ENCODE assay signal across 16 cellular contexts in genomic region chr15:22873841-22874240, GRCh38. TPM values are rescaled to one million over a fixed set of nuclear protein-coding genes. Genes with fewer than 3 reads are reported as not detected.
DNase-seq lines count a peak whose midpoint lies in the region; ATAC-seq and TF ChIP-seq lines count a peak whose summit lies in the region.
"Had no signal": no experiment of that assay in that cellular context is flagged by ENCODE, and none has a peak within 500 bp of the region (broad histone marks: within the 10 kb centered on the region; RNA-seq: fewer than 3 reads in every experiment).

No MANE protein-coding gene starts in this region.

- no peak overlapping the region for H4K5ac ChIP-seq in H9 (ENCODE audit: insufficient read length, low read depth, low read length)

- H2AK5ac ChIP-seq in H9 (ENCODE audit: insufficient read length, low read length) (no peak overlapping the region), mesenchymal stem cell (ENCODE audit: low read length, severe bottlenecking) (no peak overlapping the region)

- no peak overlapping the region for H4K91ac ChIP-seq in H9 (ENCODE audit: insufficient read length, low read depth, low read length)
- H4K91ac ChIP-seq in mesenchymal stem cell (ENCODE audit: low read length), result no peak overlapping the region

- no peaks in the 10 kb centered on the region for H3K23me2 ChIP-seq in H9 (ENCODE audit: insufficient read length, low read depth, low read length, poor library complexity, severe bottlenecking)

- no peak overlapping the region for H2BK20ac ChIP-seq in H9 (ENCODE audit: low read depth, low read length, poor library complexity, severe bottlenecking)

- H3K4me1 Mint-ChIP-seq in H9 (peaks cover 15 to 17% of the 10 kb centered on the region in 2 experiments), WTC11 (peaks cover 18% of the 10 kb centered on the region)

- H3K4me1 ChIP-seq in H9 (ENCODE audit: insufficient read depth, low read length) (peaks cover 3% of the 10 kb centered on the region; the same call in 1 of the 2 replicates), mesenchymal stem cell (ENCODE audit: control insufficient read depth, insufficient read depth, low read depth, low read length) (peaks cover 14% of the 10 kb centered on the region), uterus (no peaks in the 10 kb centered on the region)

- H3K79me1 ChIP-seq in H9 (ENCODE audit: insufficient read depth, low read depth, low read length, poor library complexity, severe bottlenecking) (no peaks in the 10 kb centered on the region), mesenchymal stem cell (replicated peaks; ENCODE audit: low read length, poor library complexity, severe bottlenecking) (peaks cover 44% of the 10 kb centered on the region)

- H2BK15ac ChIP-seq in H9 (ENCODE audit: low read depth, low read length) (no peak overlapping the region), mesenchymal stem cell (ENCODE audit: low read depth, poor library complexity, severe bottlenecking) (no peak overlapping the region)

- H2BK120ac ChIP-seq in H9 (ENCODE audit: low read depth, low read length, poor library complexity, severe bottlenecking) (no peak overlapping the region), mesenchymal stem cell (ENCODE audit: low read depth, low read length) (no peak overlapping the region)

- H3K9me3 Mint-ChIP-seq in H9, result peaks cover 0 to 6% of the 10 kb centered on the region in 2 experiments; a peak in 4 of 5 replicates
- peaks cover 8% of the 10 kb centered on the region for H3K9me3 Mint-ChIP-seq in WTC11
- H3K9me3 Mint-ChIP-seq: CD8-positive, alpha-beta T cell had no signal

- H4K20me1 ChIP-seq in H9 (ENCODE audit: control insufficient read depth, insufficient read depth, insufficient read length), result no peaks in the 10 kb centered on the region

- no peak for ATAC-seq in WTC11
- ATAC-seq: CD8-positive, alpha-beta T cell; HCT116 had no signal

- DNase-seq in H9, result no peak
- DNase-seq in WTC11 (ENCODE audit: low spot score), result no peak
- no peak for DNase-seq in mesenchymal stem cell
- DNase-seq in uterus, result no peak
- no peak for DNase-seq in NCI-H187 (lab: John Stamatoyannopoulos, UW)
- no peak for DNase-seq in NCI-H524 (lab: John Stamatoyannopoulos, UW)
- DNase-seq in middle frontal gyrus (ENCODE audit: extremely low spot score, low spot score), result no peak
- DNase-seq: C1 segment of cervical spinal cord; CD8-positive, alpha-beta T cell; Kasumi-1; NCI-H1694; NCI-H2081 treated with DMSO at 0.1 percent for 48 hours; NCI-H2171 treated with DMSO at 0.1 percent for 48 hours; NCI-H526 had no signal

- H3K36me3 ChIP-seq in mesenchymal stem cell (ENCODE audit: control insufficient read depth in 1 of 2, insufficient read depth in 2 of 2, low read depth in 1 of 2, low read length in 2 of 2) (peaks cover 57 to 96% of the 10 kb centered on the region in 2 experiments), uterus (no peaks in the 10 kb centered on the region)

- CTCF ChIA-PET in WTC11 (lab: Charles Lee), result interaction anchor here (1.4 kb wide), 1 partner anchor 162 kb away, joined by 4 read pairs; no protein-coding TSS in a partner anchor

- intact Hi-C loops in uterus (cut with DNase I; ENCODE audit: low total_unique reads), result no loop called here

- H3K23ac ChIP-seq in H9 (ENCODE audit: insufficient read length, low read depth, low read length) (no peak overlapping the region), mesenchymal stem cell (ENCODE audit: low read length in 2 of 2) (no peak overlapping the region)

- H3K4me3 Mint-ChIP-seq in H9 (no peak overlapping the region), WTC11 (no peak overlapping the region)
- H3K4me3 Mint-ChIP-seq: CD8-positive, alpha-beta T cell had no signal

- H4K8ac ChIP-seq in H9 (replicated peaks; ENCODE audit: insufficient read length, low read depth, low read length) (no peak overlapping the region), mesenchymal stem cell (ENCODE audit: low read length) (no peak overlapping the region)

- H2BK5ac ChIP-seq in H9 (ENCODE audit: insufficient read length, low read length) (no peak overlapping the region), mesenchymal stem cell (ENCODE audit: low read depth, low read length, poor library complexity, severe bottlenecking) (no peak overlapping the region)

- peak overlapping the region; percentile 28 for H3K18ac ChIP-seq in H9 (ENCODE audit: insufficient read length, low read depth, low read length)
- H3K18ac ChIP-seq in mesenchymal stem cell (ENCODE audit: low read depth in 1 of 2, low read length in 2 of 2), result no peak overlapping the region

- H3K27ac Mint-ChIP-seq in H9 (peak overlapping the region in 1 of 3 experiments; percentile 98; a peak in 2 of 7 replicates), WTC11 (peak overlapping the region; percentile 75; the same call in 1 of the 2 replicates)
- H3K27ac Mint-ChIP-seq: CD8-positive, alpha-beta T cell had no signal

- H3K27me3 ChIP-seq in H9 (ENCODE audit: insufficient read depth, low read length) (no peaks in the 10 kb centered on the region), mesenchymal stem cell (ENCODE audit: control insufficient read depth in 1 of 2, insufficient read depth in 1 of 2, low read length in 2 of 2) (no peaks in the 10 kb centered on the region), uterus (no peaks in the 10 kb centered on the region)

- H3K4me3 ChIP-seq in mesenchymal stem cell (ENCODE audit: insufficient read depth in 1 of 2, low read depth in 1 of 2, low read length in 2 of 2) (no peak overlapping the region), uterus (no peak overlapping the region)
- H3K4me3 ChIP-seq: GM23248 had no signal

- no peak overlapping the region for H3K56ac ChIP-seq in H9 (ENCODE audit: insufficient read length, low read depth, low read length)

- H3K27ac ChIP-seq in H9 (ENCODE audit: insufficient read length, low read depth, low read length) (no peak overlapping the region), mesenchymal stem cell (ENCODE audit: low read length, poor library complexity, severe bottlenecking) (peak overlapping the region; percentile 80), uterus (no peak overlapping the region)

- no peak overlapping the region for H3K4ac ChIP-seq in H9 (ENCODE audit: low read depth, low read length)
- no peak overlapping the region for H3K4ac ChIP-seq in mesenchymal stem cell (ENCODE audit: low read depth in 1 of 2, low read length in 2 of 2)

- H3K14ac ChIP-seq in H9 (ENCODE audit: insufficient read depth, low read length), result no peak overlapping the region; the same call in 1 of the 2 replicates
- no peak overlapping the region for H3K14ac ChIP-seq in mesenchymal stem cell (ENCODE audit: low read length in 2 of 2)

- no peaks in the 10 kb centered on the region for H3K79me2 ChIP-seq in H9 (ENCODE audit: insufficient read depth, low read length)

- H2BK12ac ChIP-seq in H9 (ENCODE audit: insufficient read length, low read depth, low read length) (no peak overlapping the region), mesenchymal stem cell (ENCODE audit: low read length in 2 of 2) (no peak overlapping the region)

- H3K27me3 Mint-ChIP-seq in H9 (ENCODE audit: low read depth) (no peaks in the 10 kb centered on the region; the same call in 1 of the 2 replicates), WTC11 (ENCODE audit: low read depth) (no peaks in the 10 kb centered on the region)

- H3K4me2 ChIP-seq in H9 (ENCODE audit: insufficient read depth, insufficient read length, low read length) (no peak overlapping the region), mesenchymal stem cell (ENCODE audit: low read length, poor library complexity, severe bottlenecking) (no peak overlapping the region)

- WGBS in H9 (ENCODE audit: extremely low coverage, insufficient read length, low lambda C conversion rate), result no CpG with 5 or more reads among the region's 9 CpGs
- WGBS in mesenchymal stem cell, result 96% methylated on average over 9 of the region's 9 CpGs

- TF ChIP-seq POLR2A in uterus (IDR thresholded peaks at IDR 0.05), result no peak

- TF ChIP-seq CTCF in H9 (conservative IDR thresholded peaks at IDR 0.05) (no peak), WTC11 (IDR thresholded peaks at IDR 0.05) (no peak), uterus (IDR thresholded peaks at IDR 0.05) (no peak)

- POLR2A ChIA-PET in WTC11 (lab: Charles Lee), result interaction anchor here (1.1 kb wide), 1 partner anchor 36 kb away, joined by 3 read pairs; no protein-coding TSS in a partner anchor

- no peaks in the 10 kb centered on the region for H3K9me3 ChIP-seq in H9 (ENCODE audit: control insufficient read depth, low read depth, low read length)
- H3K9me3 ChIP-seq in mesenchymal stem cell (ENCODE audit: control insufficient read depth, low read length), result no peaks in the 10 kb centered on the region
- H3K9me3 ChIP-seq in uterus, result no peaks in the 10 kb centered on the region

- no peak overlapping the region for H3T11ph ChIP-seq in H9 (ENCODE audit: low read length)

- H3K36me3 Mint-ChIP-seq in H9 (ENCODE audit: insufficient read depth in 1 of 3, low read depth in 3 of 3) (peaks cover 47 to 70% (median 63%) of the 10 kb centered on the region in 3 experiments), WTC11 (peaks cover 75% of the 10 kb centered on the region)

- H3K9ac ChIP-seq in H9 (ENCODE audit: extremely low read depth, insufficient read length, low read length) (no peak overlapping the region), mesenchymal stem cell (ENCODE audit: low read length) (no peak overlapping the region)
- H3K9ac ChIP-seq: GM23248 had no signal

- H2AFZ ChIP-seq in H9 (ENCODE audit: low read length), result no peak overlapping the region
- no peak overlapping the region for H2AFZ ChIP-seq in mesenchymal stem cell (ENCODE audit: low read depth, low read length)
- H2AFZ ChIP-seq: GM23248 had no signal

TF ChIP-seq in WTC11, 78 proteins besides CTCF, POLR2A, EP300 and RAD21 (continues in another document):
- no peak for TF ChIP-seq ZNF138 (CRISPR knock-in tag; conservative IDR thresholded peaks at IDR 0.05)

RNA-seq across cellular contexts. Expression of gene NIPA2, which starts 35.4 kb away (rescaled TPM):
- total RNA-seq in H9 (2021) (77.9 and 79.3 TPM in 2 replicates), WTC11 (2021) (68.9 to 79.5 TPM (median 69.4 TPM) in 3 replicates), uterus (10 to 100 TPM in 3 of 4 donors, 1 to 10 TPM in 1; 6.5 to 61.2 (median 22.1) TPM)
- 53.0 TPM for polyA plus RNA-seq in mesenchymal stem cell (2013, experiment 1 of 2)
- 54.4 TPM for polyA plus RNA-seq in mesenchymal stem cell (2013, experiment 2 of 2)
